ENCODE assay signal across 9 cellular contexts in the genomic region with DNA sequence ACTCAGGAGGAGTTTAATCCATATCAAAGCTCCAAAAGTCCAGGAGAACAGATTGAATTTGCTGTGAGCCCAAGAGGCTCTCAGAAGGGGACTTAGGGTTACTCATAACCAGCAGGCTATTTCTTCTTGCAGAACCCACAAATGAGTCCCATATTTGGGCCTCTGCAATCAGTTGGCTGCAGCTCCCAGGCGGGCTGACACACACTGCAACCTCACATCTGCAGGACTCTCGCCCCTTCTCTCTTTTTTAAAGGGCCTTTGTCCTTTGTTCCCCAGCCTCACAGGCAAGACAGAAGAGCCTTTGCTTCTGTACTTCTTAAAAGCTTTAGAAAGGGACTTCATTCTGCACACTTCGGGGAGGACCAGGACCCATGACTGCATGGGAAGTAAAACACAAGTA. TPM values are rescaled to one million over a fixed set of nuclear protein-coding genes. Genes with fewer than 3 reads are reported as not detected.
DNase-seq lines count a peak whose midpoint lies in the region; ATAC-seq, FAIRE-seq and TF ChIP-seq lines count a peak whose summit lies in the region.
"Had no signal": no experiment of that assay in that cellular context is flagged by ENCODE, and none has a peak within 500 bp of the region (broad histone marks: within the 10 kb centered on the region; RNA-seq: fewer than 3 reads in every experiment).

No MANE protein-coding gene starts in this region.

- no peak for TF ChIP-seq EP300 in SK-N-SH (IDR thresholded peaks at IDR 0.05; ENCODE audit: borderline replicate concordance in 1 of 2, low read depth in 1 of 2, low read length in 1 of 2)

- H3K9ac ChIP-seq in SK-N-SH (no peak overlapping the region), kidney (ENCODE audit: low read length in 2 of 2) (no peak overlapping the region)

- intact Hi-C loops in kidney (cut with DNase I), result no loop called here
- intact Hi-C loops in vagina (cut with DNase I), result no loop called here

- ATAC-seq in SK-N-SH treated with all-trans-retinoic acid at 6 μM for 48 hours (no peak), HG02840 (IDR thresholded peaks at IDR 0.05; ENCODE audit: low FRiP score, unreplicated experiment) (no peak), HG02981 (IDR thresholded peaks at IDR 0.05; ENCODE audit: unreplicated experiment) (no peak)
- ATAC-seq: A549 had no signal

- DNase-seq in SK-N-SH (no peak), amniotic epithelial cell (ENCODE audit: low read depth) (peak; percentile 65), kidney (peak; percentile 74), vagina (ENCODE audit: extremely low spot score in 2 of 2) (no peak), NCI-H748 treated with DMSO at 0.1 percent for 48 hours (lab: John Stamatoyannopoulos, UW) (no peak)

- no peak overlapping the region for H3K4me3 ChIP-seq in SK-N-SH (ENCODE audit: low read depth in 2 of 2, low read length in 1 of 2)
- no peak overlapping the region for H3K4me3 ChIP-seq in kidney (ENCODE audit: low read length in 2 of 2)
- no peak overlapping the region for H3K4me3 ChIP-seq in vagina
- H3K4me3 ChIP-seq: A549 had no signal

- H3K4me1 ChIP-seq in SK-N-SH (ENCODE audit: control insufficient read depth in 1 of 2, insufficient read depth in 2 of 2, low read depth in 1 of 2, low read length in 1 of 2) (peaks cover 25 to 27% of the 10 kb centered on the region in 2 experiments), kidney (ENCODE audit: control insufficient read depth in 1 of 2, insufficient read depth in 1 of 2, low read depth in 1 of 2, low read length in 2 of 2) (peaks cover 6 to 9% of the 10 kb centered on the region in 2 donors), vagina (peaks cover 92% of the 10 kb centered on the region)

- no peaks in the 10 kb centered on the region for H3K9me2 ChIP-seq in SK-N-SH

- FAIRE-seq in kidney (lab: Jason Lieb, UNC), result no peak
- FAIRE-seq: A549 had no signal

- TF ChIP-seq CTCF in SK-N-SH (IDR thresholded peaks at IDR 0.05) (no peak), kidney (IDR thresholded peaks at IDR 0.05; ENCODE audit: borderline replicate concordance, extremely low read depth, insufficient read depth) (no peak), vagina (IDR thresholded peaks at IDR 0.05) (no peak)

- WGBS in SK-N-SH (ENCODE audit: low lambda C conversion rate), result 95% methylated on average over 3 of the region's 3 CpGs

- H2AFZ ChIP-seq in SK-N-SH (ENCODE audit: low read depth), result no peak overlapping the region

- H4K20me1 ChIP-seq in SK-N-SH (ENCODE audit: insufficient read depth), result no peaks in the 10 kb centered on the region; the same call in 1 of the 2 replicates

- CTCF ChIA-PET in SK-N-SH (lab: Yijun Ruan, JAX), result interaction anchor here (0.7 to 1.2 kb wide), 5 partner anchors 8 to 75 kb away, joined by 3 to 5 read pairs (median 3); no protein-coding TSS in a partner anchor

- POLR2A ChIA-PET in SK-N-SH (lab: Yijun Ruan, JAX), result no interaction called here

- H3K9me3 ChIP-seq in SK-N-SH (no peaks in the 10 kb centered on the region), kidney (ENCODE audit: control insufficient read depth in 1 of 2, low read length in 2 of 2) (no peaks in the 10 kb centered on the region), vagina (no peaks in the 10 kb centered on the region)
- H3K9me3 ChIP-seq: A549 had no signal

- peaks cover 95% of the 10 kb centered on the region for H3K79me2 ChIP-seq in SK-N-SH (ENCODE audit: insufficient read depth)

- no peak overlapping the region for H3K4me2 ChIP-seq in SK-N-SH
- H3K4me2 ChIP-seq: A549 had no signal

- no peak for TF ChIP-seq RAD21 in SK-N-SH (IDR thresholded peaks at IDR 0.05; ENCODE audit: low read length)

- peak overlapping the region; percentile 1 to 16; a peak in 1 of 4 replicates for H3K27ac ChIP-seq in SK-N-SH (ENCODE audit: low read depth in 2 of 2, low read length in 1 of 2)
- H3K27ac ChIP-seq in kidney (ENCODE audit: low read depth in 2 of 2, low read length in 2 of 2), result no peak overlapping the region
- H3K27ac ChIP-seq in vagina, result peak overlapping the region; percentile 62

- H3K36me3 ChIP-seq in SK-N-SH (replicated peaks in 1 of 2; ENCODE audit: control insufficient read depth in 1 of 2, insufficient read depth in 2 of 2, low read length in 1 of 2) (peaks cover 0 to 6% of the 10 kb centered on the region in 2 experiments), kidney (ENCODE audit: control insufficient read depth in 1 of 2, insufficient read depth in 2 of 2, low read length in 2 of 2) (no peaks in the 10 kb centered on the region), vagina (no peaks in the 10 kb centered on the region)

- no peaks in the 10 kb centered on the region for H3K27me3 ChIP-seq in SK-N-SH (ENCODE audit: insufficient read depth)
- H3K27me3 ChIP-seq in vagina, result no peaks in the 10 kb centered on the region

- no peak for TF ChIP-seq POLR2A in vagina (IDR thresholded peaks at IDR 0.05)

- H3F3A ChIP-seq in SK-N-SH (replicated peaks; ENCODE audit: insufficient read depth), result peaks cover 25% of the 10 kb centered on the region

TF ChIP-seq in SK-N-SH, 30 proteins besides CTCF, POLR2A, EP300 and RAD21 (continues in another document):
- TF ChIP-seq TCF12 (IDR thresholded peaks at IDR 0.05) (no peak), CHD2 (IDR thresholded peaks at IDR 0.05; ENCODE audit: low read length, partially characterized antibody) (no peak), ELF1 (IDR thresholded peaks at IDR 0.05) (no peak), TAF1 (IDR thresholded peaks at IDR 0.05; ENCODE audit: borderline replicate concordance, low read depth, low read length) (no peak), RFX5 (IDR thresholded peaks at IDR 0.05; ENCODE audit: low read length) (no peak), YY1 (IDR thresholded peaks at IDR 0.05; ENCODE audit: low read depth) (no peak), NFIC (IDR thresholded peaks at IDR 0.05; ENCODE audit: borderline replicate concordance) (no peak), GATA2 (CRISPR knock-in tag; IDR thresholded peaks at IDR 0.05) (no peak), NRF1 (IDR thresholded peaks at IDR 0.05; ENCODE audit: low read depth, low read length) (no peak), SMC3 (IDR thresholded peaks at IDR 0.05; ENCODE audit: low read depth, low read length) (no peak), SIN3A (IDR thresholded peaks at IDR 0.05; ENCODE audit: borderline replicate concordance, low read depth, low read length) (no peak), FOXJ3 (CRISPR knock-in tag; IDR thresholded peaks at IDR 0.05) (no peak), RXRA (IDR thresholded peaks at IDR 0.05; ENCODE audit: borderline replicate concordance, low read depth) (no peak)
- TF ChIP-seq, protein P1, sequence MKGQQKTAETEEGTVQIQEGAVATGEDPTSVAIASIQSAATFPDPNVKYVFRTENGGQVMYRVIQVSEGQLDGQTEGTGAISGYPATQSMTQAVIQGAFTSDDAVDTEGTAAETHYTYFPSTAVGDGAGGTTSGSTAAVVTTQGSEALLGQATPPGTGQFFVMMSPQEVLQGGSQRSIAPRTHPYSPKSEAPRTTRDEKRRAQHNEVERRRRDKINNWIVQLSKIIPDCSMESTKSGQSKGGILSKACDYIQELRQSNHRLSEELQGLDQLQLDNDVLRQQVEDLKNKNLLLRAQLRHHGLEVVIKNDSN (IDR thresholded peaks at IDR 0.05; ENCODE audit: borderline replicate concordance, low read depth), result no peak
- TF ChIP-seq, protein P2, sequence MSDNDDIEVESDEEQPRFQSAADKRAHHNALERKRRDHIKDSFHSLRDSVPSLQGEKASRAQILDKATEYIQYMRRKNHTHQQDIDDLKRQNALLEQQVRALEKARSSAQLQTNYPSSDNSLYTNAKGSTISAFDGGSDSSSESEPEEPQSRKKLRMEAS (IDR thresholded peaks at IDR 0.05; ENCODE audit: low read depth), result no peak

TF ChIP-seq in SK-N-SH treated with all-trans-retinoic acid at 6 μM for 48 hours, 23 proteins besides CTCF, POLR2A, EP300 and RAD21 (continues in another document):
- TF ChIP-seq ZFP30 (CRISPR knock-in tag; IDR thresholded peaks at IDR 0.05) (no peak), ARNTL (CRISPR knock-in tag; IDR thresholded peaks at IDR 0.05; ENCODE audit: borderline replicate concordance, low read depth) (no peak), ZNF8 (CRISPR knock-in tag; IDR thresholded peaks at IDR 0.05) (no peak), ZC3H10 (CRISPR knock-in tag; IDR thresholded peaks at IDR 0.05) (no peak)
- TF ChIP-seq, protein P3, sequence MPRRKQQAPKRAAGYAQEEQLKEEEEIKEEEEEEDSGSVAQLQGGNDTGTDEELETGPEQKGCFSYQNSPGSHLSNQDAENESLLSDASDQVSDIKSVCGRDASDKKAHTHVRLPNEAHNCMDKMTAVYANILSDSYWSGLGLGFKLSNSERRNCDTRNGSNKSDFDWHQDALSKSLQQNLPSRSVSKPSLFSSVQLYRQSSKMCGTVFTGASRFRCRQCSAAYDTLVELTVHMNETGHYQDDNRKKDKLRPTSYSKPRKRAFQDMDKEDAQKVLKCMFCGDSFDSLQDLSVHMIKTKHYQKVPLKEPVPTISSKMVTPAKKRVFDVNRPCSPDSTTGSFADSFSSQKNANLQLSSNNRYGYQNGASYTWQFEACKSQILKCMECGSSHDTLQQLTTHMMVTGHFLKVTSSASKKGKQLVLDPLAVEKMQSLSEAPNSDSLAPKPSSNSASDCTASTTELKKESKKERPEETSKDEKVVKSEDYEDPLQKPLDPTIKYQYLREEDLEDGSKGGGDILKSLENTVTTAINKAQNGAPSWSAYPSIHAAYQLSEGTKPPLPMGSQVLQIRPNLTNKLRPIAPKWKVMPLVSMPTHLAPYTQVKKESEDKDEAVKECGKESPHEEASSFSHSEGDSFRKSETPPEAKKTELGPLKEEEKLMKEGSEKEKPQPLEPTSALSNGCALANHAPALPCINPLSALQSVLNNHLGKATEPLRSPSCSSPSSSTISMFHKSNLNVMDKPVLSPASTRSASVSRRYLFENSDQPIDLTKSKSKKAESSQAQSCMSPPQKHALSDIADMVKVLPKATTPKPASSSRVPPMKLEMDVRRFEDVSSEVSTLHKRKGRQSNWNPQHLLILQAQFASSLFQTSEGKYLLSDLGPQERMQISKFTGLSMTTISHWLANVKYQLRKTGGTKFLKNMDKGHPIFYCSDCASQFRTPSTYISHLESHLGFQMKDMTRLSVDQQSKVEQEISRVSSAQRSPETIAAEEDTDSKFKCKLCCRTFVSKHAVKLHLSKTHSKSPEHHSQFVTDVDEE (CRISPR knock-in tag; IDR thresholded peaks at IDR 0.05), result no peak
- TF ChIP-seq, protein P4, sequence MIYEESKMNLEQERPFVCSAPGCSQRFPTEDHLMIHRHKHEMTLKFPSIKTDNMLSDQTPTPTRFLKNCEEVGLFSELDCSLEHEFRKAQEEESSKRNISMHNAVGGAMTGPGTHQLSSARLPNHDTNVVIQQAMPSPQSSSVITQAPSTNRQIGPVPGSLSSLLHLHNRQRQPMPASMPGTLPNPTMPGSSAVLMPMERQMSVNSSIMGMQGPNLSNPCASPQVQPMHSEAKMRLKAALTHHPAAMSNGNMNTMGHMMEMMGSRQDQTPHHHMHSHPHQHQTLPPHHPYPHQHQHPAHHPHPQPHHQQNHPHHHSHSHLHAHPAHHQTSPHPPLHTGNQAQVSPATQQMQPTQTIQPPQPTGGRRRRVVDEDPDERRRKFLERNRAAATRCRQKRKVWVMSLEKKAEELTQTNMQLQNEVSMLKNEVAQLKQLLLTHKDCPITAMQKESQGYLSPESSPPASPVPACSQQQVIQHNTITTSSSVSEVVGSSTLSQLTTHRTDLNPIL (CRISPR knock-in tag; IDR thresholded peaks at IDR 0.05; ENCODE audit: low read depth), result no peak

RNA-seq across cellular contexts. Expression of a gene that starts 26.7 kb away (rescaled TPM):
- polyA plus RNA-seq in SK-N-SH (2012; rRNA removed), result 22.9 and 23.5 TPM in 2 replicates
- 22.5 and 24.7 TPM in 2 replicates for polyA plus RNA-seq in SK-N-SH (2012; cell fraction: cytosol; rRNA removed)
- 14.7 and 18.0 TPM in 2 replicates for polyA plus RNA-seq in SK-N-SH (2012; cell fraction: nucleus; rRNA removed)
- total RNA-seq in kidney, result 114 TPM
- polyA plus RNA-seq in kidney (ENCODE audit: insufficient read depth, low read depth, low replicate concordance), result 18.5 TPM
- 28.7 TPM for total RNA-seq in vagina

Comparison
In these comparisons a context has a peak if more than half of its experiments do, and no peak if none do; other contexts are left out.
1. DNase-seq: peak in amniotic epithelial cell (single experiment) and kidney (single experiment); none in SK-N-SH (single experiment), vagina (0 of 2) and NCI-H748 treated with DMSO at 0.1 percent for 48 hours (single experiment).
2. H3K27ac ChIP-seq: peak in SK-N-SH (2 of 2) and vagina (single experiment); none in kidney (0 of 2).